21 cellular contexts compared by ENCODE assay signal in genomic region chr12:124270671-124271070, GRCh38. TPM values are rescaled to one million over a fixed set of nuclear protein-coding genes. Genes with fewer than 3 reads are reported as not detected.
"Had no signal": no experiment of that assay in that cellular context is flagged by ENCODE, and none has a peak within 500 bp of the region (broad histone marks: within the 10 kb centered on the region; RNA-seq: fewer than 3 reads in every experiment).

No MANE protein-coding gene starts in this region.

- ATAC-seq: foreskin keratinocyte; heart left ventricle; naive thymus-derived CD4-positive, alpha-beta T cell; right cardiac atrium; stimulated activated naive B cell treated with anti-CD40 and anti-IgM and Interleukin-4, amounts not matched to agents 10 μg/mL and 1 μg/mL and 100 μg/mL, for 72 hours; stimulated activated naive CD8-positive, alpha-beta T cell treated with anti-CD3 and anti-CD28 coated beads, Interleukin-15, amount 100 ng/mL, for 72 hours; upper lobe of right lung had no signal

- H3K27me3 Mint-ChIP-seq: stimulated activated naive CD8-positive, alpha-beta T cell treated with anti-CD3 and anti-CD28 coated beads, Interleukin-15, amount 100 ng/mL, for 72 hours had no signal

- FAIRE-seq: colon, endothelial cell of umbilical vein, islet of Langerhans had no signal

- H3K27ac Mint-ChIP-seq: nephron progenitor cell; stimulated activated naive B cell treated with anti-CD40 and anti-IgM and Interleukin-4, amounts not matched to agents 10 μg/mL and 1 μg/mL and 100 μg/mL, for 72 hours had no signal

- H3K4me3 ChIP-seq: heart left ventricle, ovary, smooth muscle cell, testis, tibial nerve, upper lobe of right lung, vagina had no signal

- H3K36me3 Mint-ChIP-seq: naive thymus-derived CD4-positive, alpha-beta T cell; stimulated activated naive B cell treated with anti-CD40 and anti-IgM and Interleukin-4, amounts not matched to agents 10 μg/mL and 1 μg/mL and 100 μg/mL, for 72 hours had no signal

- H3K4me3 Mint-ChIP-seq: naive thymus-derived CD4-positive, alpha-beta T cell; nephron progenitor cell; stimulated activated naive B cell treated with anti-CD40 and anti-IgM and Interleukin-4, amounts not matched to agents 10 μg/mL and 1 μg/mL and 100 μg/mL, for 72 hours; stimulated activated naive CD8-positive, alpha-beta T cell treated with anti-CD3 and anti-CD28 coated beads, Interleukin-15, amount 100 ng/mL, for 72 hours had no signal

- H3K9me3 ChIP-seq: ovary, testis, tibial nerve, upper lobe of right lung, vagina had no signal

- DNase-seq: dermis blood vessel endothelial cell; erythroblast; foreskin keratinocyte; heart left ventricle; kidney glomerular epithelial cell; mesendoderm; naive thymus-derived CD4-positive, alpha-beta T cell; nephron progenitor cell; ovary; right cardiac atrium; stimulated activated CD4-positive, alpha-beta T cell treated with anti-CD3 and anti-CD28 coated beads, Interleukin-4, amount 100 ng/mL, for 4 hours; stimulated activated naive B cell treated with anti-CD40 and anti-IgM and Interleukin-4, amounts not matched to agents 10 μg/mL and 1 μg/mL and 100 μg/mL, for 72 hours; stimulated activated naive CD8-positive, alpha-beta T cell treated with anti-CD3 and anti-CD28 coated beads, Interleukin-15, amount 100 ng/mL, for 72 hours; testis; upper lobe of right lung had no signal

- H3K4me1 ChIP-seq: testis, tibial nerve, upper lobe of right lung, vagina had no signal

- H3K27me3 ChIP-seq: ovary, testis, tibial nerve, upper lobe of right lung, vagina had no signal

- H3K36me3 ChIP-seq: heart left ventricle, ovary, tibial nerve, upper lobe of right lung, vagina had no signal

- H3K9me3 Mint-ChIP-seq: naive thymus-derived CD4-positive, alpha-beta T cell; stimulated activated naive B cell treated with anti-CD40 and anti-IgM and Interleukin-4, amounts not matched to agents 10 μg/mL and 1 μg/mL and 100 μg/mL, for 72 hours; stimulated activated naive CD8-positive, alpha-beta T cell treated with anti-CD3 and anti-CD28 coated beads, Interleukin-15, amount 100 ng/mL, for 72 hours had no signal

RNA-seq across cellular contexts. Expression of gene RFLNA, which starts 24.2 kb away (rescaled TPM):
- total RNA-seq: naive thymus-derived CD4-positive, alpha-beta T cell had no signal
